8 cellular contexts compared by ENCODE assay signal in genomic region chr11:59615637-59616395, GRCh38. TPM values are rescaled to one million over a fixed set of nuclear protein-coding genes. Genes with fewer than 3 reads are reported as not detected.
DNase-seq lines count a peak whose midpoint lies in the region; ATAC-seq, FAIRE-seq and TF ChIP-seq lines count a peak whose summit lies in the region.

Gene OSBP (minus strand): TSS chr11:59615774. CDS start chr11:59615664, 110 bp downstream.

- H3K9me3 ChIP-seq in BE2C = no peaks in the 10 kb centered on the region

- H3K36me3 ChIP-seq in BE2C (no peaks in the 10 kb centered on the region), kidney epithelial cell (ENCODE audit: control insufficient read depth, insufficient read depth, low read length) (no peaks in the 10 kb centered on the region)

- DNase-seq in BE2C (peak; percentile 90), GM19239 (ENCODE audit: insufficient read length, low spot score) (peak; percentile 96), NCI-H524 treated with DMSO at 0.1 percent for 48 hours (lab: John Stamatoyannopoulos, UW) (peak; percentile 98), kidney epithelial cell (ENCODE audit: low read depth) (peak; percentile 100)
- DNase-seq in activated CD4-positive, alpha-beta T cell treated with anti-CD3 and anti-CD28 coated beads for 4 hours = peak; percentile 96 to 97
- DNase-seq in stimulated activated CD4-positive, alpha-beta T cell treated with anti-CD3 and anti-CD28 coated beads, Interleukin-15, amount 100 ng/mL, for 48 hours (ENCODE audit: low read depth in 2 of 2) = peak; percentile 96

- TF ChIP-seq CTCF in BE2C (IDR thresholded peaks at IDR 0.05; ENCODE audit: low read depth, low read length) (no peak), kidney epithelial cell (IDR thresholded peaks at IDR 0.05; ENCODE audit: insufficient read depth, low read length, poor library complexity, severe bottlenecking) (no peak)

- H3K4me1 ChIP-seq in BE2C = no peaks in the 10 kb centered on the region

- peak within 1 kb of the TSS; percentile 79 for H3K27ac ChIP-seq in cingulate gyrus (ENCODE audit: low read depth, low read length)

- FAIRE-seq in GM19239 (lab: Jason Lieb, UNC) = peak; percentile 99

- no peaks in the 10 kb centered on the region for H3K27me3 ChIP-seq in BE2C
- no peaks in the 10 kb centered on the region for H3K27me3 ChIP-seq in kidney epithelial cell (ENCODE audit: control insufficient read depth, insufficient read depth, low read length)

- ATAC-seq in HG03457 (IDR thresholded peaks at IDR 0.05; ENCODE audit: unreplicated experiment) = peak; percentile 83

- H3K4me3 ChIP-seq in BE2C (ENCODE audit: low read depth, low read length) (peak within 1 kb of the TSS; percentile 82), kidney epithelial cell (ENCODE audit: low read depth, low read length) (peak within 1 kb of the TSS; percentile 90)

RNA-seq across cellular contexts. Expression of gene OSBP, which starts in this region (rescaled TPM):
- polyA plus RNA-seq in BE2C (2012; ENCODE audit: insufficient read depth, insufficient read length, low read depth) = 17.5 TPM
- 27.1 and 30.3 TPM in 2 replicates for total RNA-seq in kidney epithelial cell

Comparison
In these comparisons a context has a peak if more than half of its experiments do, and no peak if none do; other contexts are left out.
1. Peak in every context shown above with its lines: DNase-seq, ATAC-seq, H3K4me3 ChIP-seq and H3K27ac ChIP-seq.